ENCODE assay signal across 8 cellular contexts in the genomic region with DNA sequence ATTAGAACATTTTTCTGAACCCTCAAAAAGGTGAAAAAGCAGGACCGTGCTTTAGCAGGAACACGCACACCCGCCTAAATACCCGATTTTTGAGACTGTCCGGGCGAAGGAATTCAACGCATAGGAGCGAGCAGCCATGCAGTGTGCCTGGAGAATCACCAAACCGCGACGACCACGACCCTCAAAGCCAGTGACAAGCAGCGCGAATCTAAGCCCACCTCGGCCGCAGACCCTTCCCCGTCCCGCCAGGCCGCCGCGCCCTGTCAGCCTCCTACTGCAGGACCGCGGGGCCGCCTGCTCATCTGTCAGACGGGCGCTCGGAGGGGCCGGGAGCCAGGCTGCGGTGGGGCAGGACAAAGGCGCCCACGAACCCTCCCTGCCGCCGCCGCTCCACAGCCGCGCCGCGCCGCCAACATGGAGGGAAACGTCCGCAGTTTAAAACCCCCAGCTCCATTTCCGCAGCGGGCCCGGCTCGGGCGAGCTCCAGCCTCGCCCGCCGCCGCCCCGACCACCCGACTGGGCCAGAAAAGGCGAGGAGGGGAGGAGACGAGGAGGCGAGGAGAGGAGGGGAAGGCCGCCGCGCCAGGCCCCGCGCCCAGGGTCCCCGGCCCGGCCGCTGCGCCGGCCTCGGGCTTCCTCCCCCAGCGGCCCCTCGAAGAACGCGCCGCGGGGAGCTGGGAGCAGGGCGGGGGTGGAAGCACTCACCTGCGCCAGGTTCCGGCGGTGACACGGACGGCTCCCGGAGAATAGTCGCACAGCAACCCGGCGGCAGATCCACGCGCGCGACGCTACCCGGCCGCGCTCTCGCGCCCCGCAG. TPM values are rescaled to one million over a fixed set of nuclear protein-coding genes. Genes with fewer than 3 reads are reported as not detected.
DNase-seq lines count a peak whose midpoint lies in the region; ATAC-seq and TF ChIP-seq lines count a peak whose summit lies in the region.

A gene (minus strand): TSS at position 790 of the 817 bp plus-strand sequence. CDS start 3,963 bp downstream, outside the sequence.

- intact Hi-C loops in activated naive CD4-positive, alpha-beta T cell treated with anti-CD3 and anti-CD28 coated beads for 36 hours (cut with micrococcal nuclease) = loop anchor here (1.0 to 5.0 kb wide), 9 partner anchors 18 to 1315 kb away; a partner anchor contains a TSS
- intact Hi-C loops in PC-9 (cut with micrococcal nuclease; ENCODE audit: unreplicated experiment) = loop anchor here (1.0 to 5.0 kb wide), 5 partner anchors 18 to 635 kb away; a partner anchor contains a TSS

- H3K27me3 ChIP-seq in PC-9 (ENCODE audit: insufficient read depth, low read depth) = no peaks in the 10 kb centered on the region
- no peaks in the 10 kb centered on the region for H3K27me3 ChIP-seq in kidney epithelial cell (ENCODE audit: control insufficient read depth, insufficient read depth, low read length)

- peak within 1 kb of the TSS; percentile 96 for H3K27ac Mint-ChIP-seq in activated naive CD4-positive, alpha-beta T cell treated with anti-CD3 and anti-CD28 coated beads for 36 hours

- no TSS peak for BruUV-seq in PC-9 (replicated peaks; lab: Mats Ljungman, UMichigan)

- H2AFZ ChIP-seq in PC-9 = peak within 1 kb of the TSS; percentile 81

- no peaks in the 10 kb centered on the region; the same call in 1 of the 2 replicates for H3K9me3 ChIP-seq in PC-9 (ENCODE audit: insufficient read depth, low read depth)

- H3F3A ChIP-seq in PC-9 (ENCODE audit: insufficient read depth, low read depth) = peaks cover 41% of the 10 kb centered on the region

- no peaks in the 10 kb centered on the region for H3K9me2 ChIP-seq in PC-9 (ENCODE audit: insufficient read depth)

- peaks cover 54% of the 10 kb centered on the region for H3K79me2 ChIP-seq in PC-9 (ENCODE audit: low read depth)

- H3K4me3 ChIP-seq in PC-9 = peak within 1 kb of the TSS; percentile 94
- peak within 1 kb of the TSS; percentile 81 to 84 for H3K4me3 ChIP-seq in cardiac fibroblast (replicated peaks in 1 of 2; ENCODE audit: low read depth in 2 of 2, low read length in 2 of 2)
- H3K4me3 ChIP-seq in kidney epithelial cell (ENCODE audit: low read depth, low read length) = peak within 1 kb of the TSS; percentile 94

- H3K4me3 Mint-ChIP-seq in activated naive CD4-positive, alpha-beta T cell treated with anti-CD3 and anti-CD28 coated beads for 36 hours = peak within 1 kb of the TSS; percentile 87

- H3K36me3 ChIP-seq in PC-9 (ENCODE audit: low read depth) = peaks cover 7% of the 10 kb centered on the region
- H3K36me3 ChIP-seq in kidney epithelial cell (ENCODE audit: control insufficient read depth, insufficient read depth, low read length) = no peaks in the 10 kb centered on the region

- no peaks in the 10 kb centered on the region for H3K27me3 Mint-ChIP-seq in activated naive CD4-positive, alpha-beta T cell treated with anti-CD3 and anti-CD28 coated beads for 36 hours (ENCODE audit: low read depth)

- peaks cover 50% of the 10 kb centered on the region for H3K4me1 Mint-ChIP-seq in activated naive CD4-positive, alpha-beta T cell treated with anti-CD3 and anti-CD28 coated beads for 36 hours (ENCODE audit: low read depth)

- POLR2A ChIA-PET in PC-9 (lab: Charles Lee; ENCODE audit: unreplicated experiment) = interaction anchor here (0.5 to 1.1 kb wide), 5 partner anchors 17 to 755 kb away, joined by 3 to 8 read pairs (median 3); no protein-coding TSS in a partner anchor

- peaks cover 15% of the 10 kb centered on the region for H3K36me3 Mint-ChIP-seq in activated naive CD4-positive, alpha-beta T cell treated with anti-CD3 and anti-CD28 coated beads for 36 hours (ENCODE audit: low read depth)

- no peak for TF ChIP-seq CTCF in PC-9 (conservative IDR thresholded peaks at IDR 0.05)
- TF ChIP-seq CTCF in cardiac fibroblast (IDR thresholded peaks at IDR 0.05; ENCODE audit: low read depth, low read length) = no peak
- TF ChIP-seq CTCF in kidney epithelial cell (IDR thresholded peaks at IDR 0.05; ENCODE audit: insufficient read depth, low read length, poor library complexity, severe bottlenecking) = no peak

- DNase-seq in activated naive CD4-positive, alpha-beta T cell treated with anti-CD3 and anti-CD28 coated beads for 36 hours = peak; percentile 45
- no peak for DNase-seq in activated naive CD4-positive, alpha-beta T cell treated with Interleukin-2 at 50 U/mL for 16 hours
- DNase-seq in PC-9 = no peak
- peak; percentile 33 to 41 for DNase-seq in cardiac fibroblast (ENCODE audit: low read depth in 2 of 2)
- no peak for DNase-seq in kidney epithelial cell (ENCODE audit: low read depth)
- peak; percentile 40 to 48 for DNase-seq in stimulated activated CD4-positive, alpha-beta T cell treated with anti-CD3 and anti-CD28 coated beads, Interleukin-2, amount 100 ng/mL, for 24 hours
- no peak for DNase-seq in NCI-H2029 treated with DMSO at 0.1 percent for 48 hours (lab: John Stamatoyannopoulos, UW)

- peak within 1 kb of the TSS; percentile 99 for H3K4me2 ChIP-seq in PC-9

- CTCF ChIA-PET in activated naive CD4-positive, alpha-beta T cell treated with anti-CD3 and anti-CD28 coated beads for 36 hours (lab: Charles Lee) = interaction anchor here (1.4 to 2.2 kb wide), 2 partner anchors 17 to 33 kb away, joined by 3 to 5 read pairs; no protein-coding TSS in a partner anchor
- CTCF ChIA-PET in PC-9 (lab: Charles Lee) = interaction anchor here (0.6 to 1.3 kb wide), 3 partner anchors 13 to 1249 kb away, joined by 3 to 11 read pairs (median 3); a partner anchor contains a TSS

- no peaks in the 10 kb centered on the region for H3K9me3 Mint-ChIP-seq in activated naive CD4-positive, alpha-beta T cell treated with anti-CD3 and anti-CD28 coated beads for 36 hours

- peak within 1 kb of the TSS; percentile 98 for H3K27ac ChIP-seq in PC-9

- peaks cover 52% of the 10 kb centered on the region for H3K4me1 ChIP-seq in PC-9 (replicated peaks; ENCODE audit: insufficient read depth)

- ATAC-seq in HG02759 (IDR thresholded peaks at IDR 0.05; ENCODE audit: unreplicated experiment) = peak; percentile 43

- peaks cover 34% of the 10 kb centered on the region for H4K20me1 ChIP-seq in PC-9 (ENCODE audit: insufficient read depth)

RNA-seq across cellular contexts. Expression of the gene that starts here (rescaled TPM):
- 100 to 1,000 TPM; 132 to 138 TPM for total RNA-seq in activated naive CD4-positive, alpha-beta T cell treated with anti-CD3 and anti-CD28 coated beads for 36 hours
- total RNA-seq in PC-9 (2021) (128 and 158 TPM in 2 replicates), kidney epithelial cell (37.1 and 39.8 TPM in 2 replicates)

Comparison
In these comparisons a context has a peak if more than half of its experiments do, and no peak if none do; other contexts are left out.
1. DNase-seq: peak in activated naive CD4-positive, alpha-beta T cell treated with anti-CD3 and anti-CD28 coated beads for 36 hours (single experiment), cardiac fibroblast (2 of 2) and stimulated activated CD4-positive, alpha-beta T cell treated with anti-CD3 and anti-CD28 coated beads, Interleukin-2, amount 100 ng/mL, for 24 hours (2 of 2); none in activated naive CD4-positive, alpha-beta T cell treated with Interleukin-2 at 50 U/mL for 16 hours (single experiment), PC-9 (0 of 2), kidney epithelial cell (single experiment) and NCI-H2029 treated with DMSO at 0.1 percent for 48 hours (single experiment).
2. Peak in every context shown above with its lines, with median percentiles within 50 percentile points of each other: H3K4me3 ChIP-seq.